27 cellular contexts compared by ENCODE assay signal in the genomic region with DNA sequence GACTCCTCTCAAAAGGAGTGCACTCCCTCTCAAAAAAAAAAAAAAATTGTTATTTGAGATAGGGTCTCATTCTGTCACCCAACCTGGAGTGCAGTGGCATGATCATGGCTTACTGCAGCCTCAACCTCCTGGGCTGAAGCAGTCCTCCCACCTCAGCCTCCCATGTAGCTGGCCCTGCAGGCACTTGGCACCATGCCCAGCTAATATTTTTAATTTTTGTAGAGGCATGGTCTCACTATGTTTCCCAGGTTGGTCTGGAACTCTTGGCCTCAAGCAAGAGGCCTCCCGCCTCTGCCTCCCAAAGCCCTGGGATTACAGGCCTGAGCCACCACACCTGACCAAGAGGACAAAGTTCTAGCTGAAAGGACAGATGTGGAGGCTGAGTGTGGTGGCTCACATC.
"Had no signal": no experiment of that assay in that cellular context is flagged by ENCODE, and none has a peak within 500 bp of the region (broad histone marks: within the 10 kb centered on the region; RNA-seq: fewer than 3 reads in every experiment).

No MANE protein-coding gene starts in this region.

- H3K27ac ChIP-seq: colonic mucosa, coronary artery, dorsolateral prefrontal cortex, epithelial cell of prostate, esophagus muscularis mucosa, esophagus squamous epithelium, foreskin keratinocyte, gastrocnemius medialis, gastroesophageal sphincter, heart left ventricle, heart right ventricle had no signal

- DNase-seq: colonic mucosa; cortex of kidney; dermis blood vessel endothelial cell; dorsolateral prefrontal cortex; effector CD4-positive, alpha-beta T cell; effector CD8-positive, alpha-beta T cell; effector memory CD4-positive, alpha-beta T cell; effector memory CD8-positive, alpha-beta T cell; endodermal cell; erythroblast; esophagus squamous epithelium; foreskin fibroblast; foreskin keratinocyte; foreskin melanocyte; gastrocnemius medialis; glutamatergic neuron; head of caudate nucleus; heart left ventricle; heart right ventricle had no signal

- H3K9me3 ChIP-seq: colonic mucosa, esophagus squamous epithelium, gastrocnemius medialis had no signal

- H3K4me3 ChIP-seq: colonic mucosa, coronary artery, dorsolateral prefrontal cortex, esophagus muscularis mucosa, esophagus squamous epithelium, gastrocnemius medialis, gastroesophageal sphincter, heart left ventricle, heart right ventricle had no signal

- ATAC-seq: effector memory CD8-positive, alpha-beta T cell; esophagus mucosa; foreskin keratinocyte; gastrocnemius medialis; gastroesophageal sphincter; heart left ventricle; heart right ventricle had no signal

- FAIRE-seq: colon, endometrium, frontal cortex had no signal

- H3K27me3 ChIP-seq: colonic mucosa, dorsolateral prefrontal cortex, esophagus muscularis mucosa, esophagus squamous epithelium, foreskin keratinocyte, gastrocnemius medialis, gastroesophageal sphincter, heart left ventricle, heart right ventricle had no signal

- H3K4me1 ChIP-seq: colonic mucosa, esophagus muscularis mucosa, foreskin keratinocyte, gastrocnemius medialis, gastroesophageal sphincter, heart left ventricle, heart right ventricle had no signal

- H3K36me3 ChIP-seq: colonic mucosa, esophagus muscularis mucosa, esophagus squamous epithelium, gastrocnemius medialis, gastroesophageal sphincter, heart left ventricle, heart right ventricle had no signal
